Comparison of ENCODE assay signal across 5 cellular contexts in the genomic region with DNA sequence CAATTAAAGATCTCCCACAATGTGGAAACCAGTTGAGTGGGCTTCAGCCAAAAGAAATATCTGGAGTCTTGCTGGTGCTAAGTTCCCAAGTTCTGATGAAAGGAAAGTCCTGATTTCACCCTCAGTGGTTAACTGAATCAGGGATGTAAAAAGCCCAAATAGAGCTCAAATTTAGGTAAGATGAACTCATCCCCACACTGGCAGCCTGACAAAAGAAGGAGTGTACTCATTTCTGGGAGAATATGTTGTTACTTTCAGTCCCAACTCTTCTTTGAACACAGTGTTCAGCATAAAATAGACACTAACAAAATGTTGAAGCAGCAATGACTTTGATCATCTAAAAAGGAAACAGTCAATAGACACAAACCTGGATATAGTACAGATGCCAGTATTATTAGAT.
"Had no signal": no experiment of that assay in that cellular context is flagged by ENCODE, and none has a peak within 500 bp of the region (broad histone marks: within the 10 kb centered on the region; RNA-seq: fewer than 3 reads in every experiment).

No MANE protein-coding gene starts in this region.

- ATAC-seq: HepG2, K562 had no signal

- DNase-seq: IMR-90, KBM-7, KG1 had no signal
